38 cellular contexts compared by ENCODE assay signal in the genomic region with DNA sequence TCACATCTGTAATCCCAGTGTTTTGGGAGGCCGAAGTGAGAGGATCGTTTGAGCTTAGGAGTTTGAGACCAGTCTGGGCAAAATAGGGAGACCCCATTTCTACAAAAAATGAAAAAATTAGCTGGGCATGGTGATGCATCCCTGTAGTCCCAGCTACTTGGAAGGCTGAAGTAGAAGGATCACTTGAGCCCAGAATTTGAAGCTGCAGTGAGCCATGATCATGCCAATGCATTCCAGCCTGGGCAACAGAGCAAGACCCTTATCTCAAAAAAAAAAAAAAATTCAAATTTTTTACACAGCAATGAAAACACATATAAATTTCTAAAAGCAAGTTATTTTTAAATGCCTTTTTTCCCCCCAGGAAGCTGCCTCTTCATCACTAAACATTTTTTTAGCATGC. TPM values are rescaled to one million over a fixed set of nuclear protein-coding genes. Genes with fewer than 3 reads are reported as not detected.
"Had no signal": no experiment of that assay in that cellular context is flagged by ENCODE, and none has a peak within 500 bp of the region (broad histone marks: within the 10 kb centered on the region; RNA-seq: fewer than 3 reads in every experiment).

No MANE protein-coding gene starts in this region.

- H3K27me3 ChIP-seq: ascending aorta, cardiac muscle cell had no signal

- ATAC-seq: activated CD8-positive, alpha-beta T cell treated with anti-CD3 and anti-CD28 coated beads for 36 hours; activated naive CD8-positive, alpha-beta T cell treated with anti-CD3 and anti-CD28 coated beads, Interleukin-2, amount 50 U/mL, for 24 hours; activated T-cell treated with anti-CD3 and anti-CD28 coated beads, Interleukin-2, amount 50 U/mL, for 4 hours; activated T-cell treated with anti-CD3 and anti-CD28 coated beads, Interleukin-2, amount 50 U/mL, for 72 hours; activated T-helper 17 cell treated with anti-CD3 and anti-CD28 coated beads, Interleukin-2, amount 50 U/mL, for 72 hours had no signal

- H3K9me3 Mint-ChIP-seq: activated B cell treated with CpG ODN at 0.5 μM for 24 hours; activated CD4-positive, alpha-beta memory T cell treated with anti-CD3 and anti-CD28 coated beads for 36 hours; activated CD4-positive, alpha-beta T cell treated with anti-CD3 and anti-CD28 coated beads, Interleukin-2, amount 10 ng/mL, durations not matched to agents 24 days and 14 days; activated CD8-positive, alpha-beta T cell treated with anti-CD3 and anti-CD28 coated beads for 36 hours; activated naive CD4-positive, alpha-beta T cell treated with anti-CD3 and anti-CD28 coated beads, Interleukin-2, amount 10 ng/mL, durations not matched to agents 7 days and 5 days; activated naive CD4-positive, alpha-beta T cell treated with anti-CD3 and anti-CD28 coated beads, Interleukin-2, amount 50 U/mL, for 24 hours; activated naive CD8-positive, alpha-beta T cell treated with anti-CD3 and anti-CD28 coated beads, Interleukin-2, amount 10 ng/mL, durations not matched to agents 7 days and 5 days; activated naive CD8-positive, alpha-beta T cell treated with anti-CD3 and anti-CD28 coated beads, Interleukin-2, amount 50 U/mL, for 24 hours; activated T-cell treated with anti-CD3 and anti-CD28 coated beads, Interleukin-2, amount 50 U/mL, for 4 hours; activated T-cell treated with anti-CD3 and anti-CD28 coated beads, Interleukin-2, amount 50 U/mL, for 72 hours; activated T-helper 1 cell treated with anti-CD3 and anti-CD28 coated beads, Interleukin-12 subunit alpha, Interleukin-12 subunit beta, Interleukin-2, Interleukin-4 antibody, amounts not matched to agents 30 ng/mL and 10 ng/mL and 1 ng/mL, durations not matched to agents 14 hours and 24 hours and 36 hours; activated T-helper 17 cell treated with anti-CD3 and anti-CD28 coated beads, Interleukin-2, amount 50 U/mL, for 72 hours; brain; central memory CD8-positive, alpha-beta T cell; T-helper 1 cell treated with Interleukin-12 subunit alpha and Interleukin-12 subunit beta and Interleukin-4 antibody, amounts not matched to agents 30 μg/mL and 1 μg/mL, for 36 hours; T-helper 2 cell treated with Interferon-gamma antibody and Interleukin-4, amounts not matched to agents 5 μg/mL and 100 μg/mL, for 36 hours had no signal

- H3K4me1 ChIP-seq: ascending aorta had no signal

- DNase-seq: activated B cell treated with CpG ODN at 0.5 μM for 24 hours; activated CD4-positive, alpha-beta memory T cell treated with anti-CD3 and anti-CD28 coated beads for 36 hours; activated CD4-positive, alpha-beta T cell treated with anti-CD3 and anti-CD28 coated beads for 4 hours; activated CD4-positive, alpha-beta T cell treated with anti-CD3 and anti-CD28 coated beads, Interleukin-2, amount 10 ng/mL, durations not matched to agents 24 days and 14 days; activated CD4-positive, alpha-beta T cell treated with anti-CD3 and anti-CD28 coated beads, Interleukin-2, amount 50 U/mL, for 1 hour; activated CD4-positive, alpha-beta T cell treated with anti-CD3 and anti-CD28 coated beads, Interleukin-2, amount 50 U/mL, for 4 hours; activated CD4-positive, CD25-positive, alpha-beta regulatory T cell treated with anti-CD3 and anti-CD28 coated beads, Interleukin-2, amount 50 U/mL, for 72 hours; activated CD8-positive, alpha-beta memory T cell treated with anti-CD3 and anti-CD28 coated beads, Interleukin-2, amount 50 U/mL, for 4 hours; activated CD8-positive, alpha-beta T cell treated with anti-CD3 and anti-CD28 coated beads for 36 hours; activated effector memory CD4-positive, alpha-beta T cell treated with anti-CD3 and anti-CD28 coated beads, Interleukin-2, amount 50 U/mL, for 16 hours; activated naive CD4-positive, alpha-beta T cell treated with anti-CD3 and anti-CD28 coated beads, Interleukin-2, amount 10 ng/mL, durations not matched to agents 7 days and 5 days; activated naive CD4-positive, alpha-beta T cell treated with Interleukin-2 at 50 U/mL for 16 hours; activated naive CD8-positive, alpha-beta T cell treated with anti-CD3 and anti-CD28 coated beads, Interleukin-2, amount 10 ng/mL, durations not matched to agents 7 days and 5 days; activated naive CD8-positive, alpha-beta T cell treated with anti-CD3 and anti-CD28 coated beads, Interleukin-2, amount 50 U/mL, for 24 hours; activated T-cell treated with anti-CD3 and anti-CD28 coated beads for 4 hours; activated T-cell treated with anti-CD3 and anti-CD28 coated beads, Interleukin-2, amount 50 U/mL, for 1 hour; activated T-cell treated with anti-CD3 and anti-CD28 coated beads, Interleukin-2, amount 50 U/mL, for 4 hours; activated T-cell treated with anti-CD3 and anti-CD28 coated beads, Interleukin-2, amount 50 U/mL, for 72 hours; amygdala; anterior cingulate cortex; caudate nucleus; cerebellar nuclear complex; T-helper 1 cell; T-helper 2 cell; T-helper 9 cell had no signal

- H3K4me3 ChIP-seq: ascending aorta, cardiac muscle cell had no signal

- H3K27ac ChIP-seq: ascending aorta, cardiac muscle cell, VCaP had no signal

- FAIRE-seq: bronchial epithelial cell, TTC549 had no signal

- H3K9me3 ChIP-seq: ascending aorta had no signal

- H3K4me1 Mint-ChIP-seq: activated B cell treated with CpG ODN at 0.5 μM for 24 hours; activated naive CD4-positive, alpha-beta T cell treated with anti-CD3 and anti-CD28 coated beads, Interleukin-2, amount 10 ng/mL, durations not matched to agents 7 days and 5 days; activated naive CD4-positive, alpha-beta T cell treated with anti-CD3 and anti-CD28 coated beads, Interleukin-2, amount 50 U/mL, for 24 hours; activated naive CD8-positive, alpha-beta T cell treated with anti-CD3 and anti-CD28 coated beads, Interleukin-2, amount 50 U/mL, for 24 hours; activated T-helper 17 cell treated with anti-CD3 and anti-CD28 coated beads, Interleukin-2, amount 50 U/mL, for 72 hours; brain had no signal

- H3K27ac Mint-ChIP-seq: activated B cell treated with CpG ODN at 0.5 μM for 24 hours; activated CD4-positive, alpha-beta memory T cell treated with anti-CD3 and anti-CD28 coated beads for 36 hours; activated CD4-positive, alpha-beta T cell treated with anti-CD3 and anti-CD28 coated beads, Interleukin-2, amount 10 ng/mL, durations not matched to agents 24 days and 14 days; activated CD8-positive, alpha-beta T cell treated with anti-CD3 and anti-CD28 coated beads for 36 hours; activated naive CD4-positive, alpha-beta T cell treated with anti-CD3 and anti-CD28 coated beads, Interleukin-2, amount 10 ng/mL, durations not matched to agents 7 days and 5 days; activated naive CD4-positive, alpha-beta T cell treated with anti-CD3 and anti-CD28 coated beads, Interleukin-2, amount 50 U/mL, for 24 hours; activated naive CD8-positive, alpha-beta T cell; activated naive CD8-positive, alpha-beta T cell treated with anti-CD3 and anti-CD28 coated beads, Interleukin-2, amount 10 ng/mL, durations not matched to agents 7 days and 5 days; activated naive CD8-positive, alpha-beta T cell treated with anti-CD3 and anti-CD28 coated beads, Interleukin-2, amount 50 U/mL, for 24 hours; activated T-cell treated with anti-CD3 and anti-CD28 coated beads, Interleukin-2, amount 50 U/mL, for 72 hours; activated T-helper 1 cell treated with anti-CD3 and anti-CD28 coated beads, Interleukin-12 subunit alpha, Interleukin-12 subunit beta, Interleukin-2, Interleukin-4 antibody, amounts not matched to agents 30 ng/mL and 10 ng/mL and 1 ng/mL, durations not matched to agents 14 hours and 24 hours and 36 hours; activated T-helper 17 cell treated with anti-CD3 and anti-CD28 coated beads, Interleukin-2, amount 50 U/mL, for 72 hours; brain; T-helper 1 cell treated with Interleukin-12 subunit alpha and Interleukin-12 subunit beta and Interleukin-4 antibody, amounts not matched to agents 30 μg/mL and 1 μg/mL, for 36 hours; T-helper 2 cell treated with Interferon-gamma antibody and Interleukin-4, amounts not matched to agents 5 μg/mL and 100 μg/mL, for 36 hours had no signal

- H3K4me3 Mint-ChIP-seq: activated B cell treated with CpG ODN at 0.5 μM for 24 hours; activated CD4-positive, alpha-beta memory T cell treated with anti-CD3 and anti-CD28 coated beads for 36 hours; activated CD4-positive, alpha-beta T cell treated with anti-CD3 and anti-CD28 coated beads, Interleukin-2, amount 10 ng/mL, durations not matched to agents 24 days and 14 days; activated CD8-positive, alpha-beta T cell treated with anti-CD3 and anti-CD28 coated beads for 36 hours; activated naive CD4-positive, alpha-beta T cell treated with anti-CD3 and anti-CD28 coated beads, Interleukin-2, amount 10 ng/mL, durations not matched to agents 7 days and 5 days; activated naive CD4-positive, alpha-beta T cell treated with anti-CD3 and anti-CD28 coated beads, Interleukin-2, amount 50 U/mL, for 24 hours; activated naive CD8-positive, alpha-beta T cell; activated naive CD8-positive, alpha-beta T cell treated with anti-CD3 and anti-CD28 coated beads, Interleukin-2, amount 10 ng/mL, durations not matched to agents 7 days and 5 days; activated naive CD8-positive, alpha-beta T cell treated with anti-CD3 and anti-CD28 coated beads, Interleukin-2, amount 50 U/mL, for 24 hours; activated T-cell treated with anti-CD3 and anti-CD28 coated beads, Interleukin-2, amount 50 U/mL, for 4 hours; activated T-cell treated with anti-CD3 and anti-CD28 coated beads, Interleukin-2, amount 50 U/mL, for 72 hours; activated T-helper 1 cell treated with anti-CD3 and anti-CD28 coated beads, Interleukin-12 subunit alpha, Interleukin-12 subunit beta, Interleukin-2, Interleukin-4 antibody, amounts not matched to agents 30 ng/mL and 10 ng/mL and 1 ng/mL, durations not matched to agents 14 hours and 24 hours and 36 hours; activated T-helper 17 cell treated with anti-CD3 and anti-CD28 coated beads, Interleukin-2, amount 50 U/mL, for 72 hours; brain; central memory CD8-positive, alpha-beta T cell; T-helper 1 cell treated with Interleukin-12 subunit alpha and Interleukin-12 subunit beta and Interleukin-4 antibody, amounts not matched to agents 30 μg/mL and 1 μg/mL, for 36 hours; T-helper 2 cell treated with Interferon-gamma antibody and Interleukin-4, amounts not matched to agents 5 μg/mL and 100 μg/mL, for 36 hours had no signal

RNA-seq across cellular contexts. Expression of a gene that starts 45.5 kb away (rescaled TPM):
- total RNA-seq: activated B cell treated with CpG ODN at 0.5 μM for 24 hours had no signal
